17 cellular contexts compared by ENCODE assay signal in genomic region chr12:103858335-103858734, GRCh38. TPM values are rescaled to one million over a fixed set of nuclear protein-coding genes. Genes with fewer than 3 reads are reported as not detected.
DNase-seq lines count a peak whose midpoint lies in the region; TF ChIP-seq lines count a peak whose summit lies in the region.
"Had no signal": no experiment of that assay in that cellular context is flagged by ENCODE, and none has a peak within 500 bp of the region (broad histone marks: within the 10 kb centered on the region; RNA-seq: fewer than 3 reads in every experiment).

No MANE protein-coding gene starts in this region.

- H3K36me3 Mint-ChIP-seq in HFFc6 (ENCODE audit: low read depth) (peaks cover 10% of the 10 kb centered on the region), chondrocyte (ENCODE audit: low read depth) (peaks cover 3% of the 10 kb centered on the region)
- H3K36me3 Mint-ChIP-seq: activated naive CD8-positive, alpha-beta T cell treated with anti-CD3 and anti-CD28 coated beads, Interleukin-2, amount 10 ng/mL, durations not matched to agents 7 days and 5 days; naive B cell had no signal

- H3K4me1 Mint-ChIP-seq in HFFc6 (ENCODE audit: low read depth) = peaks cover 65% of the 10 kb centered on the region
- H3K4me1 Mint-ChIP-seq in chondrocyte (ENCODE audit: low read depth) = peaks cover 52% of the 10 kb centered on the region
- H3K4me1 Mint-ChIP-seq: activated naive CD8-positive, alpha-beta T cell treated with anti-CD3 and anti-CD28 coated beads, Interleukin-2, amount 10 ng/mL, durations not matched to agents 7 days and 5 days; naive B cell had no signal

- no peaks in the 10 kb centered on the region for H3K4me1 ChIP-seq in muscle layer of duodenum (ENCODE audit: control insufficient read depth in 1 of 2, insufficient read depth in 2 of 2, low read length in 2 of 2)
- H3K4me1 ChIP-seq in tibial artery = peaks cover 0 to 40% (median 25%) of the 10 kb centered on the region in 4 donors

- H3K36me3 ChIP-seq in muscle layer of duodenum (ENCODE audit: control insufficient read depth in 1 of 2, insufficient read depth in 2 of 2, low read length in 2 of 2) (no peaks in the 10 kb centered on the region), tibial artery (no peaks in the 10 kb centered on the region)
- H3K36me3 ChIP-seq: pancreas had no signal

- H3K9me3 Mint-ChIP-seq in HFFc6 (peaks cover 4% of the 10 kb centered on the region; the same call in 1 of the 2 replicates), chondrocyte (ENCODE audit: low read depth) (peaks cover 2% of the 10 kb centered on the region)
- H3K9me3 Mint-ChIP-seq: activated naive CD8-positive, alpha-beta T cell treated with anti-CD3 and anti-CD28 coated beads, Interleukin-2, amount 10 ng/mL, durations not matched to agents 7 days and 5 days; activated T-helper 2 cell treated with anti-CD3 and anti-CD28 coated beads, Interferon-gamma antibody, Interleukin-2, Interleukin-4, amounts not matched to agents 10 μg/mL and 5 μg/mL and 100 μg/mL, durations not matched to agents 14 hours and 24 hours and 36 hours; naive B cell had no signal

- no peaks in the 10 kb centered on the region for H3K27me3 ChIP-seq in muscle layer of duodenum (ENCODE audit: low read depth, low read length)
- no peaks in the 10 kb centered on the region for H3K27me3 ChIP-seq in tibial artery
- H3K27me3 ChIP-seq: dorsolateral prefrontal cortex, pancreas had no signal

- peak overlapping the region; percentile 41 for H3K27ac ChIP-seq in muscle layer of duodenum (ENCODE audit: low read length)
- peak overlapping the region; percentile 85 to 91 for H3K27ac ChIP-seq in tibial artery
- H3K27ac ChIP-seq: pancreas had no signal

- no peak overlapping the region for H3K4me3 Mint-ChIP-seq in HFFc6
- no peak overlapping the region for H3K4me3 Mint-ChIP-seq in chondrocyte (ENCODE audit: unreplicated experiment)
- H3K4me3 Mint-ChIP-seq: activated naive CD8-positive, alpha-beta T cell treated with anti-CD3 and anti-CD28 coated beads, Interleukin-2, amount 10 ng/mL, durations not matched to agents 7 days and 5 days had no signal

- peaks cover 9% of the 10 kb centered on the region; the same call in 1 of the 2 replicates for H3K27me3 Mint-ChIP-seq in HFFc6 (ENCODE audit: insufficient read depth)
- H3K27me3 Mint-ChIP-seq in chondrocyte (ENCODE audit: low read depth) = no peaks in the 10 kb centered on the region
- H3K27me3 Mint-ChIP-seq: naive B cell had no signal

- H3K9me3 ChIP-seq in muscle layer of duodenum (ENCODE audit: control insufficient read depth in 1 of 2, low read length in 2 of 2) (no peaks in the 10 kb centered on the region), tibial artery (no peaks in the 10 kb centered on the region)
- H3K9me3 ChIP-seq: pancreas had no signal

- intact Hi-C loops in tibial artery (cut with DNase I; ENCODE audit: low total_unique reads) (no loop called here), posterior vena cava (cut with DNase I) (no loop called here)

- H3K4me3 ChIP-seq in muscle layer of duodenum (ENCODE audit: low read depth in 1 of 2, low read length in 2 of 2) = no peak overlapping the region
- no peak overlapping the region for H3K4me3 ChIP-seq in tibial artery
- H3K4me3 ChIP-seq: dorsolateral prefrontal cortex, pancreas had no signal

- H3K27ac Mint-ChIP-seq in HFFc6 (peak overlapping the region; percentile 99), chondrocyte (ENCODE audit: unreplicated experiment) (peak overlapping the region; percentile 99)
- H3K27ac Mint-ChIP-seq: activated naive CD8-positive, alpha-beta T cell treated with anti-CD3 and anti-CD28 coated beads, Interleukin-2, amount 10 ng/mL, durations not matched to agents 7 days and 5 days; activated T-helper 2 cell treated with anti-CD3 and anti-CD28 coated beads, Interferon-gamma antibody, Interleukin-2, Interleukin-4, amounts not matched to agents 10 μg/mL and 5 μg/mL and 100 μg/mL, durations not matched to agents 14 hours and 24 hours and 36 hours; naive B cell had no signal

- TF ChIP-seq CTCF in HFFc6 (IDR thresholded peaks at IDR 0.05) (no peak), chondrocyte (IDR thresholded peaks at IDR 0.05) (no peak), tibial artery (IDR thresholded peaks at IDR 0.05) (no peak)

- DNase-seq in HFFc6 (no peak), chondrocyte (ENCODE audit: low spot score) (no peak), tibial artery (no peak), activated T-cell treated with anti-CD3 and anti-CD28 coated beads for 4 hours (no peak), NCI-H1417 treated with DMSO at 0.1 percent for 48 hours (lab: John Stamatoyannopoulos, UW) (no peak), posterior vena cava (ENCODE audit: low spot score) (no peak), AML-193 (lab: John Stamatoyannopoulos, UW) (no peak)
- DNase-seq: activated CD4-positive, alpha-beta T cell treated with anti-CD3 and anti-CD28 coated beads for 48 hours; activated naive CD8-positive, alpha-beta T cell treated with anti-CD3 and anti-CD28 coated beads, Interleukin-2, amount 10 ng/mL, durations not matched to agents 7 days and 5 days; dorsolateral prefrontal cortex; naive B cell; NCI-H1092; NCI-H510A; pancreas; stimulated activated CD4-positive, alpha-beta T cell treated with anti-CD3 and anti-CD28 coated beads, Interleukin-4, amount 100 ng/mL, for 4 hours had no signal

RNA-seq across cellular contexts. Expression of gene NT5DC3, which starts 17.3 kb away (rescaled TPM):
- total RNA-seq in HFFc6 (2021; fragmentation: NEBNext Ultra II Directional; extraction: Animal tissue kit (Norgen Biotek cat#: 25700)) = 10 to 100 TPM; 10.5 to 12.8 (median 11.3) TPM
- total RNA-seq in chondrocyte = 24.0 to 26.2 TPM (median 25.3 TPM) in 3 replicates
- 10 to 100 TPM; 26.1 to 34.8 TPM for total RNA-seq in posterior vena cava
